9 cellular contexts compared by ENCODE assay signal in the genomic region with DNA sequence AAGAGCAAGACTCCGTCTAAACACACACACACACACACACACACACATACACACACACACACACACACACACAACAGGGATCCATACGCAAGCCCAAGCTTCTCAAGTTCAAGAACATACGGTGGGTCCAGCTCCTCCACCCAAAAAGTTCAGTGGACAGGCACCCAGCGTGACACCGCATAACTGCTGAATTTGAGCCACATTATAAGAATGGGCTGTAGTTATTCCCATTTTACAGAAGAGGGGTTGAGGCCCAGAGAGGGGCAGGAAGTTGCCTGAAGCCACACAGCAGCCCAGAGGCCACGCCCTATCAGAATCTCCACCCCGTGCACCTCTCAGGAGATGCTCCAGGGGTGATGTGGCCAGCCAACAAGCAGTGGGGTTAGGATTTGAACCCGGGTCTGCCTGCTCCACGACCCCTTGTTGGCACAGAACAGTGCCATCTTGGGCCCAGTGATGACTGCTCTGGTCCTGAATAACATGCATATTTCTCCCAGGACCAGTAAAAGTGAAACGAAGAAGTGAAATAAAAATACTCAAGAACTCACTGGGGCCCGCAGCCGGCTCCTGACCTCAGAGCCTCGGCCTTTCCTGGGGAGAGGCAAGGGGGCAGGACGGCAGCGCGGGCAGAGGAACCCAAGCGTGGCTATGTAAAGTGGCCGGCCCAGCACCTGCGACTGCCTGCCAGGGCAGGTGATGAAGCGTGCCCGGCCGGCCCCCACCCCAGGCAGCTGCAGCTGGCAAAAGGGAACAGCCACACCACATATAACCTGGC.
DNase-seq lines count a peak whose midpoint lies in the region; ATAC-seq and TF ChIP-seq lines count a peak whose summit lies in the region.
"Had no signal": no experiment of that assay in that cellular context is flagged by ENCODE, and none has a peak within 500 bp of the region (broad histone marks: within the 10 kb centered on the region; RNA-seq: fewer than 3 reads in every experiment).

No MANE protein-coding gene starts in this region.

- H3K4me1 Mint-ChIP-seq in memory B cell, result peaks cover 43% of the 10 kb centered on the region

- no peaks in the 10 kb centered on the region for H3K9me2 ChIP-seq in DOHH2 (replicated peaks; ENCODE audit: control insufficient read depth, low read length)

- peak overlapping the region; percentile 57 for H3K4me3 Mint-ChIP-seq in memory B cell

- H3K79me2 ChIP-seq in DOHH2 (ENCODE audit: control insufficient read depth, low read length), result no peaks in the 10 kb centered on the region

- peaks cover 3% of the 10 kb centered on the region for H3K9me3 Mint-ChIP-seq in memory B cell
- H3K9me3 Mint-ChIP-seq: T-cell had no signal

- peaks cover 80% of the 10 kb centered on the region for H3K4me1 ChIP-seq in DOHH2 (ENCODE audit: control insufficient read depth, low read length)

- H3K4me2 ChIP-seq in DOHH2 (ENCODE audit: low read length), result peak overlapping the region; percentile 86

- peaks cover 3% of the 10 kb centered on the region for H3K36me3 Mint-ChIP-seq in memory B cell
- H3K36me3 Mint-ChIP-seq: T-cell had no signal

- peak; percentile 22 for TF ChIP-seq CTCF in DOHH2 (IDR thresholded peaks at IDR 0.05; ENCODE audit: low read depth, low read length, poor library complexity, severe bottlenecking)

- H3K27ac ChIP-seq in DOHH2 (ENCODE audit: low read depth, low read length), result peak overlapping the region; percentile 79

- H3K27me3 ChIP-seq in DOHH2 (ENCODE audit: control insufficient read depth, low read length), result no peaks in the 10 kb centered on the region

- peak; percentile 77 for ATAC-seq in GM21423 (IDR thresholded peaks at IDR 0.05; ENCODE audit: unreplicated experiment)
- peak; percentile 85 for ATAC-seq in memory B cell (ENCODE audit: low read depth)
- ATAC-seq: T-cell had no signal

- peak overlapping the region; percentile 49 for H3K4me3 ChIP-seq in DOHH2 (ENCODE audit: low read length)

- H3K9me3 ChIP-seq in DOHH2 (ENCODE audit: control insufficient read depth, insufficient read depth, low read length), result no peaks in the 10 kb centered on the region

- peak overlapping the region; percentile 95 for H3K27ac Mint-ChIP-seq in memory B cell

- H3K36me3 ChIP-seq in DOHH2 (ENCODE audit: control insufficient read depth, low read length), result no peaks in the 10 kb centered on the region

- peaks cover 39% of the 10 kb centered on the region for H3F3A ChIP-seq in DOHH2 (ENCODE audit: control insufficient read depth, insufficient read depth)

- no peaks in the 10 kb centered on the region for H3K27me3 Mint-ChIP-seq in memory B cell
- H3K27me3 Mint-ChIP-seq: T-cell had no signal

- DNase-seq in RPMI8226, result peak; percentile 83
- DNase-seq in memory B cell (ENCODE audit: low spot score in 2 of 2), result peak; percentile 65 to 82
- DNase-seq in NCI-H2171 (lab: John Stamatoyannopoulos, UW), result no peak
- DNase-seq in middle frontal gyrus (ENCODE audit: extremely low spot score, low spot score), result no peak
- no peak for DNase-seq in T1000 (lab: John Stamatoyannopoulos, UW)
- DNase-seq in NCI-H1105 treated with DMSO at 0.1 percent for 48 hours (lab: John Stamatoyannopoulos, UW), result no peak

- H4K20me1 ChIP-seq in DOHH2 (ENCODE audit: control insufficient read depth, insufficient read depth, low read depth, low read length), result no peaks in the 10 kb centered on the region

Comparison
In these comparisons a context has a peak if more than half of its experiments do, and no peak if none do; other contexts are left out.
1. DNase-seq: peak in RPMI8226 (single experiment) and memory B cell (2 of 2); none in NCI-H2171 (single experiment), middle frontal gyrus (single experiment), T1000 (single experiment) and NCI-H1105 treated with DMSO at 0.1 percent for 48 hours (single experiment).